Comparison of ENCODE assay signal across 8 cellular contexts in the genomic region with DNA sequence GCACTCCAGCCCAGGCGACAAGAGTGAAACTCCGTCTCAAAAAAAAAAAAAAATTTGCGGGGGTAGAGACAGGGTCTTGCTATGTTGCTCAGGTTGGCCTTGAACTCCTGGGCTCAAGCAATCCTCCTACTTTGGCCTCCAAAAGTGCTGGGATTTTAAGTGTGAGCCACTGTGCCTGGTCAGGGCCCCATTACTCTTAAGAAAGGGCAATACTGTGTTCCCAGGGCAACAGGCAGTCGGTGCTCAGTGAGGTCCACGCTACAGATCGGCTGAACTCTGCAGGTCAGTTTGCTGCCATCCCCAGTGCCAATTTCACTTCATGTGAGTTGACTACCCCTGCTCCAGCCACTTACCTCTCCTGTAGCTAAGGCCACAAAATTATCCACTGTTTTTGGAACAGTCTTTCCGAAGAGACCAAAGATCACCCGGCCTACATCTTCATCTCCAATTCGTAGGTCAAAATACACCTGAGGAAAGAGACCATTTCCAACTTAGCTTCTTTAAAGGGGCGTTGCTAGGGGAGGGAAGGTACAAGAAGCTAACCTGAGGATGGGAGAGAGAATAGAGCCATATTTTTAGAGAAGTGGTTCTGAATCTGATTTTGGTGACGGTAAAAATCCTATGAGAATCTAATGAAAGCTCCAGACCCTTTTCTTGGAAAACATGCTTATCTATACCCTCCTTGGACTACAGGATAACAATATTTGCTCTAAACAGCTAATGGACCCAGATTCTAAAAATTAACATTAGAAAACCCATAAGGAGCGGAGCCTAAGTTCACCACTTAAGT. TPM values are rescaled to one million over a fixed set of nuclear protein-coding genes. Genes with fewer than 3 reads are reported as not detected.
DNase-seq lines count a peak whose midpoint lies in the region; ATAC-seq, FAIRE-seq and TF ChIP-seq lines count a peak whose summit lies in the region.

No MANE protein-coding gene starts in this region.

- peak overlapping the region; percentile 94 for H3K27ac Mint-ChIP-seq in stimulated activated naive CD8-positive, alpha-beta T cell treated with anti-CD3 and anti-CD28 coated beads, Interleukin-15, Interleukin-2, amounts not matched to agents 100 ng/mL and 50 ng/mL, for 24 hours
- H3K27ac Mint-ChIP-seq in MCF 10A (ENCODE audit: low read depth, unreplicated experiment): peak overlapping the region; percentile 86

- peak overlapping the region; percentile 94 for H3K18ac ChIP-seq in mesendoderm (ENCODE audit: low read length)

- H3K27ac ChIP-seq in mesendoderm (ENCODE audit: low read depth, low read length) (no peak overlapping the region), aorta (ENCODE audit: low read depth in 1 of 2, low read length in 2 of 2) (peak overlapping the region in 1 of 2 donors; percentile 14)

- no peaks in the 10 kb centered on the region for H3K27me3 Mint-ChIP-seq in stimulated activated naive CD8-positive, alpha-beta T cell treated with anti-CD3 and anti-CD28 coated beads, Interleukin-15, Interleukin-2, amounts not matched to agents 100 ng/mL and 50 ng/mL, for 24 hours
- H3K27me3 Mint-ChIP-seq in MCF 10A (ENCODE audit: insufficient read depth, unreplicated experiment): no peaks in the 10 kb centered on the region

- H3K4me1 Mint-ChIP-seq in stimulated activated naive CD8-positive, alpha-beta T cell treated with anti-CD3 and anti-CD28 coated beads, Interleukin-15, Interleukin-2, amounts not matched to agents 100 ng/mL and 50 ng/mL, for 24 hours (ENCODE audit: low read depth): peaks cover 55% of the 10 kb centered on the region
- peaks cover 32% of the 10 kb centered on the region for H3K4me1 Mint-ChIP-seq in MCF 10A (ENCODE audit: insufficient read depth, unreplicated experiment)

- DNase-seq in stimulated activated naive CD8-positive, alpha-beta T cell treated with anti-CD3 and anti-CD28 coated beads, Interleukin-15, Interleukin-2, amounts not matched to agents 100 U/mL and 50 U/mL, for 24 hours: no peak
- no peak for DNase-seq in MCF 10A (ENCODE audit: unreplicated experiment)
- no peak for DNase-seq in mesendoderm
- DNase-seq in aorta: no peak
- no peak for DNase-seq in DMS79 treated with DMSO at 0.1 percent for 48 hours (lab: John Stamatoyannopoulos, UW)
- no peak for DNase-seq in RCC 7860 (ENCODE audit: low spot score)
- DNase-seq in mucosa of gallbladder (ENCODE audit: low spot score): no peak

- H3K9me3 ChIP-seq in aorta (ENCODE audit: control insufficient read depth, low read length): no peaks in the 10 kb centered on the region

- H2BK5ac ChIP-seq in mesendoderm (ENCODE audit: low read length): no peak overlapping the region

- WGBS in mesendoderm (ENCODE audit: extremely low coverage, insufficient coverage, low lambda C conversion rate): no CpG with 5 or more reads among the region's 12 CpGs
- WGBS in aorta, 2 donors: 34 to 38% methylated on average over 12 of the region's 12 CpGs

- H3K27me3 ChIP-seq in mesendoderm (ENCODE audit: insufficient read depth, low read length, poor library complexity) (no peaks in the 10 kb centered on the region), aorta (ENCODE audit: control insufficient read depth in 1 of 2, insufficient read depth in 2 of 2, low read length in 1 of 2) (no peaks in the 10 kb centered on the region)

- TF ChIP-seq CTCF in MCF 10A (IDR thresholded peaks at IDR 0.05; ENCODE audit: unreplicated experiment): no peak

- BruUV-seq in MCF 10A (replicated peaks; lab: Mats Ljungman, UMichigan): TSS peak; percentile 75

- no peak overlapping the region for H3K23ac ChIP-seq in mesendoderm (ENCODE audit: low read length)

- peaks cover 44% of the 10 kb centered on the region for H3K36me3 Mint-ChIP-seq in stimulated activated naive CD8-positive, alpha-beta T cell treated with anti-CD3 and anti-CD28 coated beads, Interleukin-15, Interleukin-2, amounts not matched to agents 100 ng/mL and 50 ng/mL, for 24 hours (ENCODE audit: low read depth)
- peaks cover 50% of the 10 kb centered on the region for H3K36me3 Mint-ChIP-seq in MCF 10A (ENCODE audit: insufficient read depth, unreplicated experiment)

- no peak overlapping the region for H2BK120ac ChIP-seq in mesendoderm (ENCODE audit: low read depth, low read length)

- no peak overlapping the region for H4K8ac ChIP-seq in mesendoderm (ENCODE audit: low read depth, low read length)

- POLR2A ChIA-PET in MCF 10A (lab: Yijun Ruan, JAX): interaction anchor here (0.5 to 4.9 kb wide), 20 partner anchors 8 to 315 kb away, joined by 3 to 64 read pairs (median 4); a partner anchor contains a TSS

- CTCF ChIA-PET in MCF 10A (lab: Yijun Ruan, JAX): interaction anchor here (0.6 to 1.6 kb wide), 4 partner anchors 8 to 25 kb away, joined by 3 to 8 read pairs (median 4); no protein-coding TSS in a partner anchor

- intact Hi-C loops in MCF 10A (cut with micrococcal nuclease) (no loop called here), aorta (cut with DNase I) (loop anchor here (1.0 to 10.0 kb wide), 4 partner anchors 70 to 223 kb away; a partner anchor contains a TSS)

- H3K56ac ChIP-seq in mesendoderm (ENCODE audit: low read length): peak overlapping the region; percentile 97

- no peak overlapping the region for H2BK15ac ChIP-seq in mesendoderm (replicated peaks; ENCODE audit: low read depth)

- peaks cover 15% of the 10 kb centered on the region for H3K79me2 ChIP-seq in mesendoderm (ENCODE audit: control insufficient read depth, insufficient read depth, low read length)

- H3K4me3 Mint-ChIP-seq in stimulated activated naive CD8-positive, alpha-beta T cell treated with anti-CD3 and anti-CD28 coated beads, Interleukin-15, Interleukin-2, amounts not matched to agents 100 ng/mL and 50 ng/mL, for 24 hours: peak overlapping the region; percentile 89
- H3K4me3 Mint-ChIP-seq in MCF 10A (ENCODE audit: unreplicated experiment): peak overlapping the region; percentile 91

- peak overlapping the region; percentile 50 for H3K4me2 ChIP-seq in mesendoderm (ENCODE audit: low read length)

- peaks cover 3% of the 10 kb centered on the region for H3K4me1 ChIP-seq in mesendoderm (ENCODE audit: control insufficient read depth, low read depth, low read length)
- H3K4me1 ChIP-seq in aorta (ENCODE audit: control insufficient read depth in 1 of 2, insufficient read depth in 2 of 2, low read length in 2 of 2): peaks cover 0 to 2% of the 10 kb centered on the region in 2 donors

- peak overlapping the region; percentile 62 for H3K4ac ChIP-seq in mesendoderm (ENCODE audit: low read depth, low read length)

- H3K4me3 ChIP-seq in mesendoderm (ENCODE audit: low read length) (peak overlapping the region; percentile 98), aorta (ENCODE audit: low read length in 2 of 2) (peak overlapping the region; percentile 63 to 97)

- H2AK5ac ChIP-seq in mesendoderm (ENCODE audit: low read length): no peak overlapping the region

- H3K36me3 ChIP-seq in mesendoderm (ENCODE audit: control insufficient read depth, insufficient read depth, low read length): peaks cover 22% of the 10 kb centered on the region
- peaks cover 9 to 10% of the 10 kb centered on the region in 2 donors for H3K36me3 ChIP-seq in aorta (ENCODE audit: control insufficient read depth in 1 of 2, insufficient read depth in 2 of 2, low read length in 1 of 2)

- no peak for FAIRE-seq in RCC 7860 (lab: Jason Lieb, UNC)

- peak overlapping the region; percentile 97 for H3K9ac ChIP-seq in mesendoderm (ENCODE audit: low read length)

- H3K9me3 Mint-ChIP-seq in stimulated activated naive CD8-positive, alpha-beta T cell treated with anti-CD3 and anti-CD28 coated beads, Interleukin-15, Interleukin-2, amounts not matched to agents 100 ng/mL and 50 ng/mL, for 24 hours: no peaks in the 10 kb centered on the region
- H3K9me3 Mint-ChIP-seq in MCF 10A (ENCODE audit: unreplicated experiment): no peaks in the 10 kb centered on the region

- ATAC-seq in stimulated activated naive CD8-positive, alpha-beta T cell treated with anti-CD3 and anti-CD28 coated beads, Interleukin-15, Interleukin-2, amounts not matched to agents 100 U/mL and 50 U/mL, for 24 hours: no peak
- no peak for ATAC-seq in aorta (ENCODE audit: low FRiP score)

- H3K79me1 ChIP-seq in mesendoderm (ENCODE audit: low read length): peaks cover 19% of the 10 kb centered on the region

- H4K5ac ChIP-seq in mesendoderm (ENCODE audit: low read length): no peak overlapping the region

RNA-seq across cellular contexts. Expression of a gene that starts 0.9 kb away (rescaled TPM):
- total RNA-seq in MCF 10A (2022) (874 and 1,247 TPM in 2 replicates), aorta (100 to 1,000 TPM; 362 to 395 TPM), mucosa of gallbladder (481 TPM)
- polyA plus RNA-seq in mesendoderm (2013, experiment 1 of 2): 643 TPM
- polyA plus RNA-seq in mesendoderm (2013, experiment 2 of 2): 637 TPM
- polyA plus RNA-seq in aorta: 100 to 1,000 TPM; 293 to 699 TPM

RNA-seq across cellular contexts. Expression of a gene that starts 10.4 kb away (rescaled TPM):
- total RNA-seq in MCF 10A (2022) (0.16 and 0.25 TPM in 2 replicates), aorta (under 1 TPM; 0.36 to 0.39 TPM), mucosa of gallbladder (1.0 TPM)
- polyA plus RNA-seq in mesendoderm (2013, experiment 1 of 2): 1.2 TPM
- polyA plus RNA-seq in mesendoderm (2013, experiment 2 of 2): 1.2 TPM
- under 1 TPM; 0.38 to 0.90 TPM for polyA plus RNA-seq in aorta
